In the genomic region with DNA sequence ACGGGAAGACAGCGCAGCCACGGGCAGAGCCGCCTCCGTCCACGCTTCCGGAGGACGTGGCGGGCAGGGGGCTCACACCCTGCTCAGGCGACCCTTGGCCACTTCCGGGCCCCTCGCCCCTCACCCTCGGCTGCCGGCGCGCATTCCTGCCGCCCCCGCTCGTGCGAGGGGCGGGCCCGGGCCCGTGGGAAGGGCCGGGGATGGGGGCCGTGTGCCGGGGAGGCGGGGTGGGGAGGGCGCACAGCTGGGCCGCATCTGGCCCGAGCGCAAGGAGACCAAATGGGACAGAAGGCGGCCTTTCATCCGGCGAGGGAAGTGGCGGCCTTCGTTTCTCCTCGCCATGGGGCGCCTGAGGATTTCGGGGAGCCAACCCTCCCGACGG, we compare ENCODE assay signal across 8 cellular contexts. TPM values are rescaled to one million over a fixed set of nuclear protein-coding genes. Genes with fewer than 3 reads are reported as not detected.
DNase-seq lines count a peak whose midpoint lies in the region; FAIRE-seq and TF ChIP-seq lines count a peak whose summit lies in the region.

No MANE protein-coding gene starts in this region.

- no peak for TF ChIP-seq EP300 in neural cell (conservative IDR thresholded peaks at IDR 0.05; ENCODE audit: poor library complexity, severe bottlenecking)

- peak overlapping the region in 10 of 11 experiments; percentile 4 to 83 (median 78); a peak in 18 of 22 replicates for H3K9ac ChIP-seq in BLaER1 treated with 17β-estradiol and CSF1 and Interleukin-3, amounts not matched to agents 10 nM and 100 nM
- no peak overlapping the region for H3K9ac ChIP-seq in neural cell (ENCODE audit: low read length)

- no peaks in the 10 kb centered on the region for H3K9me3 ChIP-seq in BLaER1 treated with 17β-estradiol and CSF1 and Interleukin-3, amounts not matched to agents 10 nM and 100 nM (replicated peaks in 1 of 11)
- H3K9me3 ChIP-seq in effector memory CD4-positive, alpha-beta T cell (ENCODE audit: control insufficient read depth, low read length): no peaks in the 10 kb centered on the region
- H3K9me3 ChIP-seq in neural cell (ENCODE audit: low read length): no peaks in the 10 kb centered on the region

- H2AFZ ChIP-seq in neural cell (ENCODE audit: low read depth, low read length): no peak overlapping the region

- H3K4me1 ChIP-seq in BLaER1 treated with 17β-estradiol and CSF1 and Interleukin-3, amounts not matched to agents 10 nM and 100 nM: peaks cover 56 to 83% (median 79%) of the 10 kb centered on the region in 10 experiments
- H3K4me1 ChIP-seq in effector memory CD4-positive, alpha-beta T cell (ENCODE audit: control insufficient read depth, insufficient read depth, low read length, poor library complexity, severe bottlenecking): peaks cover 26% of the 10 kb centered on the region

- TF ChIP-seq RAD21 in neural cell (conservative IDR thresholded peaks at IDR 0.05): no peak

- DNase-seq in LNCaP clone FGC (ENCODE audit: low read depth): no peak
- DNase-seq in effector memory CD4-positive, alpha-beta T cell: no peak
- no peak for DNase-seq in inferior parietal cortex (ENCODE audit: extremely low spot score)
- no peak for DNase-seq in GM12892 (ENCODE audit: insufficient read length)
- DNase-seq in stimulated activated naive CD4-positive, alpha-beta T cell treated with Interleukin-2 at 50 U/mL for 16 hours (lab: John Stamatoyannopoulos, UW): no peak
- no peak for DNase-seq in HUDEP-2 (lab: John Stamatoyannopoulos, UW; ENCODE audit: unreplicated experiment in 76 of 76)

- H3K9me2 ChIP-seq in neural cell (ENCODE audit: insufficient read depth, low read length): no peaks in the 10 kb centered on the region

- TF ChIP-seq POLR2A in GM12892 (IDR thresholded peaks at IDR 0.05; ENCODE audit: low read depth, low read length): no peak

- peaks cover 0 to 40% (median 38%) of the 10 kb centered on the region in 11 experiments; a peak in 19 of 22 replicates for H4K20me1 ChIP-seq in BLaER1 treated with 17β-estradiol and CSF1 and Interleukin-3, amounts not matched to agents 10 nM and 100 nM
- no peaks in the 10 kb centered on the region for H4K20me1 ChIP-seq in neural cell (ENCODE audit: insufficient read depth)

- peak overlapping the region; percentile 87 to 100 (median 96) for H3K4me2 ChIP-seq in BLaER1 treated with 17β-estradiol and CSF1 and Interleukin-3, amounts not matched to agents 10 nM and 100 nM
- H3K4me2 ChIP-seq in neural cell (ENCODE audit: low read length): no peak overlapping the region

- H3K4me3 ChIP-seq in BLaER1 treated with 17β-estradiol and CSF1 and Interleukin-3, amounts not matched to agents 10 nM and 100 nM: peak overlapping the region; percentile 66 to 82 (median 74)
- H3K4me3 ChIP-seq in LNCaP clone FGC (ENCODE audit: low read depth, low read length) (peak overlapping the region; percentile 43; the same call in 1 of the 2 replicates), neural cell (ENCODE audit: low read length) (peak overlapping the region; percentile 68)
- H3K4me3 ChIP-seq in effector memory CD4-positive, alpha-beta T cell (ENCODE audit: insufficient read depth, low read depth, low read length, poor library complexity, severe bottlenecking): peak overlapping the region; percentile 50

- peak overlapping the region in 10 of 11 experiments; percentile 15 to 85 (median 80); a peak in 19 of 22 replicates for H3K27ac ChIP-seq in BLaER1 treated with 17β-estradiol and CSF1 and Interleukin-3, amounts not matched to agents 10 nM and 100 nM
- peak overlapping the region; percentile 57 for H3K27ac ChIP-seq in effector memory CD4-positive, alpha-beta T cell (ENCODE audit: insufficient read depth, low read length, poor library complexity, severe bottlenecking)
- no peak overlapping the region for H3K27ac ChIP-seq in neural cell (ENCODE audit: low read length)

- peaks cover 29% of the 10 kb centered on the region for H3K79me2 ChIP-seq in neural cell (replicated peaks; ENCODE audit: insufficient read depth, low read length)

- TF ChIP-seq CTCF in LNCaP clone FGC (IDR thresholded peaks at IDR 0.05; ENCODE audit: control insufficient read depth, extremely low read depth, insufficient read depth): no peak
- no peak for TF ChIP-seq CTCF in neural cell (IDR thresholded peaks at IDR 0.05; ENCODE audit: poor library complexity, severe bottlenecking)

- H3K27me3 ChIP-seq in BLaER1 treated with 17β-estradiol and CSF1 and Interleukin-3, amounts not matched to agents 10 nM and 100 nM: no peaks in the 10 kb centered on the region
- no peaks in the 10 kb centered on the region for H3K27me3 ChIP-seq in effector memory CD4-positive, alpha-beta T cell (replicated peaks; ENCODE audit: control insufficient read depth, insufficient read depth, low read length, poor library complexity, severe bottlenecking)
- H3K27me3 ChIP-seq in neural cell (ENCODE audit: insufficient read depth, low read depth, low read length): peaks cover 10% of the 10 kb centered on the region

- peaks cover 0 to 2% (median 0%) of the 10 kb centered on the region in 11 experiments; a peak in 2 of 22 replicates for H3K36me3 ChIP-seq in BLaER1 treated with 17β-estradiol and CSF1 and Interleukin-3, amounts not matched to agents 10 nM and 100 nM
- no peaks in the 10 kb centered on the region for H3K36me3 ChIP-seq in effector memory CD4-positive, alpha-beta T cell (ENCODE audit: control insufficient read depth, insufficient read depth, low read length)
- no peaks in the 10 kb centered on the region for H3K36me3 ChIP-seq in neural cell (ENCODE audit: insufficient read depth, low read length)

- no peaks in the 10 kb centered on the region for H3F3A ChIP-seq in neural cell (ENCODE audit: insufficient read depth, low read length, poor library complexity, severe bottlenecking)

- no peak for FAIRE-seq in GM12892 (lab: Jason Lieb, UNC)

TF ChIP-seq in neural cell, 6 proteins besides CTCF, POLR2A, EP300 and RAD21:
- TF ChIP-seq REST (IDR thresholded peaks at IDR 0.05; ENCODE audit: borderline replicate concordance) (no peak), MXI1 (conservative IDR thresholded peaks at IDR 0.05; ENCODE audit: poor library complexity, severe bottlenecking) (no peak), TAF1 (IDR thresholded peaks at IDR 0.05; ENCODE audit: low read depth) (no peak), SMC3 (conservative IDR thresholded peaks at IDR 0.05; ENCODE audit: poor library complexity) (no peak), EZH2 (IDR thresholded peaks at IDR 0.05; ENCODE audit: borderline replicate concordance, insufficient read depth, low read length, poor library complexity, severe bottlenecking) (no peak), POLR2AphosphoS5 (IDR thresholded peaks at IDR 0.05) (no peak)

RNA-seq across cellular contexts. Expression of gene LFNG, which starts 0.8 kb away (rescaled TPM):
- 0.30 and 1.5 TPM in 2 replicates for polyA plus RNA-seq in neural cell
- 0.49 TPM in 1 of 2 replicates, not detected in the other for polyA minus RNA-seq in neural cell
- 0.17 TPM for polyA plus RNA-seq in GM12892 (2012; ENCODE audit: missing spikeins)

RNA-seq across cellular contexts. Expression of gene BRAT1, which starts 36.6 kb away (rescaled TPM):
- 60.3 and 68.6 TPM in 2 replicates for polyA plus RNA-seq in neural cell
- polyA minus RNA-seq in neural cell: 24.8 and 30.9 TPM in 2 replicates
- 7.6 TPM for polyA plus RNA-seq in GM12892 (2012; ENCODE audit: missing spikeins)

RNA-seq across cellular contexts. Expression of gene IQCE, which starts 40.1 kb away (rescaled TPM):
- polyA plus RNA-seq in neural cell: 15.2 and 21.2 TPM in 2 replicates
- polyA minus RNA-seq in neural cell: 32.5 and 37.3 TPM in 2 replicates
- 2.7 TPM for polyA plus RNA-seq in GM12892 (2012; ENCODE audit: missing spikeins)

RNA-seq across cellular contexts. Expression of gene GRIFIN, which starts 42.5 kb away (rescaled TPM):
- not detected in 2 replicates for polyA plus RNA-seq in neural cell
- polyA minus RNA-seq in neural cell: not detected in 2 replicates
- polyA plus RNA-seq in GM12892 (2012; ENCODE audit: missing spikeins): not detected
